Comparison of ENCODE assay signal across 18 cellular contexts in the genomic region with DNA sequence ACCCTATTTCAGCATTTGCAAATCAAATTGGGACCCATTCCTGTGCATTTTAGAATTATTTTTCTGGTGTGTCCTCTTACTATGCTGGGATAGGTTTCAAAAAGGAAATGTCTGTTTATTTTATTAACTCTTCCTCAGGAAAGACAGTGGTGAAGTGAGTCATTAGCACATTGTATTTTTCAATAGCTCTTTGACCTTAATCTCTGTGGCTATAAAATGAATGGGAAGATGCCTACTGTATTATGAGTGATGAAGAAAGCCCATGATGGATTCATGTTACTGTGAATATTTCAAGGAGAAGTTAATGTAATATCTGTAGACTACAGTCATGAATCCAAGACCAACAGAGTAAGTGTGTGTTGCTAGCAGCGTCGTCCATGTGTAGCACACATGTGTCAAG.
DNase-seq lines count a peak whose midpoint lies in the region; ATAC-seq and TF ChIP-seq lines count a peak whose summit lies in the region.
"Had no signal": no experiment of that assay in that cellular context is flagged by ENCODE, and none has a peak within 500 bp of the region (broad histone marks: within the 10 kb centered on the region; RNA-seq: fewer than 3 reads in every experiment).

No MANE protein-coding gene starts in this region.

- TF ChIP-seq CTCF in choroid plexus epithelial cell (conservative IDR thresholded peaks at IDR 0.05; ENCODE audit: low read depth, low read length) = no peak

- peak; percentile 15 for DNase-seq in AG20443 (ENCODE audit: low spot score)
- DNase-seq in Kasumi-1 (lab: John Stamatoyannopoulos, UW) = peak; percentile 12 to 16
- DNase-seq in choroid plexus epithelial cell (ENCODE audit: low read depth) = peak; percentile 84
- DNase-seq in kidney tubule cell (ENCODE audit: low spot score) = peak; percentile 36
- no peak for DNase-seq in 8988T
- no peak for DNase-seq in islet precursor cell
- DNase-seq in AML-193 (lab: John Stamatoyannopoulos, UW) = no peak
- DNase-seq: activated CD8-positive, alpha-beta T cell treated with anti-CD3 and anti-CD28 coated beads, Interleukin-2, amount 10 ng/mL, durations not matched to agents 7 days and 5 days; amniotic stem cell; dorsolateral prefrontal cortex; MG63; NCI-H1930; T-helper 1 cell; WERI-Rb-1 had no signal

- ATAC-seq in GM19452 (IDR thresholded peaks at IDR 0.05; ENCODE audit: unreplicated experiment) = no peak
- ATAC-seq: activated CD8-positive, alpha-beta T cell treated with anti-CD3 and anti-CD28 coated beads, Interleukin-2, amount 10 ng/mL, durations not matched to agents 7 days and 5 days had no signal

- no peak overlapping the region for H3K4me3 ChIP-seq in choroid plexus epithelial cell (ENCODE audit: low read depth, low read length)
- H3K4me3 ChIP-seq: BLaER1 treated with 17β-estradiol and CSF1 and Interleukin-3, amounts not matched to agents 10 nM and 100 nM; dorsolateral prefrontal cortex; lung; MG63; right atrium auricular region had no signal

Comparison
In these comparisons a context has a peak if more than half of its experiments do, and no peak if none do; other contexts are left out.
1. DNase-seq: peak in AG20443 (single experiment), Kasumi-1 (2 of 2), choroid plexus epithelial cell (single experiment) and kidney tubule cell (single experiment); none in 8988T (single experiment), islet precursor cell (single experiment) and AML-193 (0 of 2).